Comparison of ENCODE assay signal across 10 cellular contexts in genomic region chr2:105399207-105399861, GRCh38. TPM values are rescaled to one million over a fixed set of nuclear protein-coding genes. Genes with fewer than 3 reads are reported as not detected.
A peak's percentile ranks its signal among the peaks of the same experiment; 100 is the strongest.
DNase-seq lines count a peak whose midpoint lies in the region; ATAC-seq, FAIRE-seq and TF ChIP-seq lines count a peak whose summit lies in the region.
"Had no signal": no experiment of that assay in that cellular context is flagged by ENCODE, and none has a peak within 500 bp of the region (broad histone marks: within the 10 kb centered on the region; RNA-seq: fewer than 3 reads in every experiment).

No MANE protein-coding gene starts in this region.

- SMC1A ChIA-PET in GM12878 (lab: Charles Lee; ENCODE audit: uncharacterized antibody, unreplicated experiment): interaction anchor here (1.9 kb wide), 1 partner anchor 14 kb away, joined by 8 read pairs; no protein-coding TSS in a partner anchor

- no peak for TF ChIP-seq RAD21 in GM12878 (IDR thresholded peaks at IDR 0.05; ENCODE audit: insufficient read depth, low read depth, low read length)

- CTCF ChIA-PET in activated CD4-positive, alpha-beta T cell treated with anti-CD3 and anti-CD28 coated beads, Interleukin-2, amount 10 ng/mL, durations not matched to agents 7 days and 5 days (lab: Charles Lee): interaction anchor here (1.0 to 1.2 kb wide), 3 partner anchors 8 to 11 kb away, joined by 3 to 4 read pairs (median 4); no protein-coding TSS in a partner anchor
- CTCF ChIA-PET in GM12878 (lab: Yijun Ruan, JAX): interaction anchor here (0.7 to 1.4 kb wide), 3 partner anchors 10 to 15 kb away, joined by 3 to 4 read pairs (median 3); no protein-coding TSS in a partner anchor

- H3K27me3 ChIP-seq in GM12878 (replicated peaks in 1 of 2; ENCODE audit: control insufficient read depth in 2 of 2, insufficient read depth in 2 of 2, low read length in 1 of 2) (peaks cover 2 to 16% of the 10 kb centered on the region in 2 experiments), thyroid gland (no peaks in the 10 kb centered on the region)

- no peak overlapping the region for H3K27ac Mint-ChIP-seq in activated CD4-positive, alpha-beta T cell treated with anti-CD3 and anti-CD28 coated beads, Interleukin-2, amount 10 ng/mL, durations not matched to agents 7 days and 5 days
- H3K27ac Mint-ChIP-seq: T-helper 1 cell treated with Interleukin-12 subunit alpha and Interleukin-12 subunit beta and Interleukin-4 antibody, amounts not matched to agents 30 μg/mL and 1 μg/mL, for 36 hours had no signal

- WGBS in GM12878 (ENCODE audit: insufficient coverage, insufficient replicate concordance, low lambda C conversion rate, missing lambda C conversion rate): 64% methylated on average over 37 of the region's 38 CpGs
- 40 to 52% methylated on average over 30 to 38 of the region's 38 CpGs for WGBS in thyroid gland, 2 donors

- ATAC-seq in GM12878: no peak

- peak overlapping the region; percentile 51 for H3K4me3 Mint-ChIP-seq in activated CD4-positive, alpha-beta T cell treated with anti-CD3 and anti-CD28 coated beads, Interleukin-2, amount 10 ng/mL, durations not matched to agents 7 days and 5 days

- no peak for FAIRE-seq in GM12878 (lab: Jason Lieb, UNC)
- FAIRE-seq: urothelium cell line had no signal

- no peaks in the 10 kb centered on the region for H3K79me2 ChIP-seq in GM12878 (ENCODE audit: control insufficient read depth, insufficient read depth, low read length)

- H3K36me3 ChIP-seq in GM12878 (ENCODE audit: control insufficient read depth in 2 of 2, insufficient read depth in 2 of 2, low read length in 1 of 2) (no peaks in the 10 kb centered on the region), thyroid gland (no peaks in the 10 kb centered on the region)

- intact Hi-C loops in GM12878 (cut with micrococcal nuclease; ENCODE audit: unreplicated experiment): no loop called here
- intact Hi-C loops in thyroid gland (cut with DNase I): no loop called here

- TF ChIP-seq CTCF in GM12878 (IDR thresholded peaks at IDR 0.05 in 2 of 3, conservative IDR thresholded peaks at IDR 0.05 in 1 of 3; ENCODE audit: control insufficient read depth in 2 of 3, extremely low read depth in 1 of 3, insufficient read depth in 1 of 3, low read depth in 3 of 3, low read length in 3 of 3) (no peak), thyroid gland (IDR thresholded peaks at IDR 0.05) (no peak)

- DNase-seq in activated CD4-positive, alpha-beta T cell treated with anti-CD3 and anti-CD28 coated beads, Interleukin-2, amount 10 ng/mL, durations not matched to agents 7 days and 5 days: no peak
- DNase-seq in activated CD4-positive, alpha-beta T cell treated with anti-CD3 and anti-CD28 coated beads, Interleukin-2, amount 50 U/mL, for 4 hours: no peak
- no peak for DNase-seq in GM12878 (ENCODE audit: low read depth, low spot score)
- peak; percentile 44 for DNase-seq in left kidney (ENCODE audit: low read depth, low spot score)
- no peak for DNase-seq in thyroid gland
- no peak for DNase-seq in NCI-H128 (lab: John Stamatoyannopoulos, UW; ENCODE audit: unreplicated experiment)
- no peak for DNase-seq in AG20443 (ENCODE audit: low spot score)
- no peak for DNase-seq in T1000 (lab: John Stamatoyannopoulos, UW)

- TF ChIP-seq EP300 in GM12878 (IDR thresholded peaks at IDR 0.05; ENCODE audit: borderline replicate concordance in 1 of 2, control insufficient read depth in 1 of 2, low read depth in 2 of 2, low read length in 2 of 2): no peak

- RAD21 ChIA-PET in GM12878 (lab: Charles Lee; ENCODE audit: unreplicated experiment): interaction anchor here (1.1 kb wide), 1 partner anchor 19 kb away, joined by 3 read pairs; no protein-coding TSS in a partner anchor

- H3K27ac ChIP-seq in GM12878 (ENCODE audit: control insufficient read depth, insufficient read depth) (no peak overlapping the region), thyroid gland (peak overlapping the region in 2 of 3 donors; percentile 83 to 93)

- peaks cover 32% of the 10 kb centered on the region for H3K27me3 Mint-ChIP-seq in activated CD4-positive, alpha-beta T cell treated with anti-CD3 and anti-CD28 coated beads, Interleukin-2, amount 10 ng/mL, durations not matched to agents 7 days and 5 days

- no TSS peak for BruUV-seq in GM12878 (replicated peaks; lab: Mats Ljungman, UMichigan)

- H3K9me3 Mint-ChIP-seq in activated CD4-positive, alpha-beta T cell treated with anti-CD3 and anti-CD28 coated beads, Interleukin-2, amount 10 ng/mL, durations not matched to agents 7 days and 5 days: no peaks in the 10 kb centered on the region
- H3K9me3 Mint-ChIP-seq: T-helper 1 cell treated with Interleukin-12 subunit alpha and Interleukin-12 subunit beta and Interleukin-4 antibody, amounts not matched to agents 30 μg/mL and 1 μg/mL, for 36 hours had no signal

- H3K4me1 Mint-ChIP-seq in activated CD4-positive, alpha-beta T cell treated with anti-CD3 and anti-CD28 coated beads, Interleukin-2, amount 10 ng/mL, durations not matched to agents 7 days and 5 days: peaks cover 12% of the 10 kb centered on the region

- H3K4me3 ChIP-seq in GM12878 (no peak overlapping the region), thyroid gland (replicated peaks in 1 of 3) (peak overlapping the region; percentile 19 to 96 (median 64))

- in situ Hi-C loops in GM12878 (cut with MboI): no loop called here

- no peak for TF ChIP-seq POLR2A in GM12878 (IDR thresholded peaks at IDR 0.05; ENCODE audit: low read depth, low read length)
- TF ChIP-seq POLR2A in thyroid gland (IDR thresholded peaks at IDR 0.05): no peak

- POLR2A ChIA-PET in activated CD4-positive, alpha-beta T cell treated with anti-CD3 and anti-CD28 coated beads, Interleukin-2, amount 10 ng/mL, durations not matched to agents 7 days and 5 days (lab: Charles Lee): no interaction called here
- POLR2A ChIA-PET in GM12878 (lab: Charles Lee): no interaction called here

- H3K4me2 ChIP-seq in GM12878 (ENCODE audit: control insufficient read depth, insufficient read depth): no peak overlapping the region

- no peaks in the 10 kb centered on the region for H4K20me1 ChIP-seq in GM12878 (ENCODE audit: control insufficient read depth, insufficient read depth)

- H3K4me1 ChIP-seq in GM12878 (ENCODE audit: control insufficient read depth, insufficient read depth, low read length) (no peaks in the 10 kb centered on the region), thyroid gland (peaks cover 6 to 11% of the 10 kb centered on the region in 2 donors)

- H2AFZ ChIP-seq in GM12878 (ENCODE audit: control insufficient read depth, low read depth, low read length): no peak overlapping the region

- H3K9ac ChIP-seq in GM12878 (ENCODE audit: control insufficient read depth, insufficient read depth, low read length): no peak overlapping the region

- no peaks in the 10 kb centered on the region for H3K36me3 Mint-ChIP-seq in activated CD4-positive, alpha-beta T cell treated with anti-CD3 and anti-CD28 coated beads, Interleukin-2, amount 10 ng/mL, durations not matched to agents 7 days and 5 days (ENCODE audit: low read depth)

- no peaks in the 10 kb centered on the region; the same call in 2 of the 3 replicates for H3K9me3 ChIP-seq in GM12878 (replicated peaks; ENCODE audit: control insufficient read depth, insufficient read depth, low read length)
- H3K9me3 ChIP-seq in thyroid gland: no peaks in the 10 kb centered on the region

TF ChIP-seq in GM12878, 131 proteins besides CTCF, POLR2A, EP300 and RAD21:
- TF ChIP-seq IRF3 (IDR thresholded peaks at IDR 0.05) (no peak), GATAD2B (conservative IDR thresholded peaks at IDR 0.05; ENCODE audit: low read depth) (0 out of 2 replicates have a peak, but pooled peaks have one; percentile 37)

RNA-seq across cellular contexts. Expression of gene FHL2, which starts 0.5 kb away (rescaled TPM):
- 1 to 10 TPM; 3.6 TPM for total RNA-seq in activated CD4-positive, alpha-beta T cell treated with anti-CD3 and anti-CD28 coated beads, Interleukin-2, amount 10 ng/mL, durations not matched to agents 7 days and 5 days
- total RNA-seq in GM12878 (2013; cell fraction: nucleolus; rRNA removed): 0.20 and 0.54 TPM in 2 replicates
- total RNA-seq in GM12878 (2014; rRNA removed): 3.9 and 4.3 TPM in 2 replicates
- total RNA-seq in GM12878 (2014; rRNA removed; fragmentation: Illumina TruSeq; extraction: Trizol): 2.2 and 2.3 TPM in 2 replicates
- total RNA-seq in GM12878 (2021): 2.2 and 3.0 TPM in 2 replicates
- 1.9 TPM for polyA plus RNA-seq in GM12878 (2011; ENCODE audit: low read depth)
- polyA plus RNA-seq in GM12878 (2011; rRNA removed): 4.8 and 5.2 TPM in 2 replicates
- polyA plus RNA-seq in GM12878 (2011; cell fraction: cytosol; rRNA removed): 5.7 and 6.9 TPM in 2 replicates
- polyA plus RNA-seq in GM12878 (2011; cell fraction: nucleus; rRNA removed): 2.5 and 2.6 TPM in 2 replicates
- polyA plus RNA-seq in GM12878 (2012): 2.0 and 2.3 TPM in 2 replicates
- polyA plus RNA-seq in GM12878 (2014; fragmentation: Illumina TruSeq; extraction: Trizol): 2.5 and 2.7 TPM in 2 replicates
- polyA plus RNA-seq in GM12878 (2014; fragmentation: Nextera tagmentation; extraction: Ambion mirVana): 1 to 10 TPM; 7.4 to 9.9 TPM
- polyA plus RNA-seq in GM12878 (2014; rRNA removed): 3.4 and 4.2 TPM in 2 replicates
- polyA plus RNA-seq in GM12878 (2016; fragmentation: Nextera tagmentation; extraction: Ambion mirVana): 1 to 10 TPM; 7.1 to 7.7 TPM
- 4.6 and 5.3 TPM in 2 replicates for polyA minus RNA-seq in GM12878 (2011; rRNA and poly(A)+ RNA removed)
- 2.0 and 2.4 TPM in 2 replicates for polyA minus RNA-seq in GM12878 (2011; cell fraction: cytosol; rRNA and poly(A)+ RNA removed)
- 0.24 and 0.96 TPM in 2 replicates for polyA minus RNA-seq in GM12878 (2011; cell fraction: nucleus; rRNA and poly(A)+ RNA removed)
- 10 to 100 TPM; 36.7 to 81.2 (median 44.0) TPM for total RNA-seq in thyroid gland

Comparison
In these comparisons a context has a peak if more than half of its experiments do, and no peak if none do; other contexts are left out.
1. RNA of gene FHL2, which starts 0.5 kb away (total RNA-seq): 36.7 to 81.2 TPM in thyroid gland; 3.6 TPM in activated CD4-positive, alpha-beta T cell treated with anti-CD3 and anti-CD28 coated beads, Interleukin-2, amount 10 ng/mL, durations not matched to agents 7 days and 5 days and 0.20 to 4.3 TPM in GM12878; every median in the first group is over 4 times any median in the second.